In the genomic region with DNA sequence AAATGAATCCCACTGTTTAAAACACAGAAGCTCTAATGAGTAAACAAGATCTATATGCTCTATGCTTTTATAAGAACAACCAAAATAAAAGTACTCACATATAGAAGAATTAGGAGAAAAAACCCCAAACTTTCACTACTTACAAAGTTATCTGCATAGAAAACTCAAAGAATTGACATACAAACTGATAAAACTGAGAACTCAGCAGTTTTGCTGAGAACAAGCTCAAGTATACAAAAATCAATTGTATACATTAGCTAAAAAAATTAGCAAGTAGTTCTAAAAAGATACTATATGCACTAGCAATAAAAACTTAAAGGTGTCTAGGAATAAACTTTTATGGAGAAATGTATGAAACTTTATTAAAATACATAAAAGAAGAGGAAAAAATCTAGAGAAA, we compare ENCODE assay signal across 8 cellular contexts.
"Had no signal": no experiment of that assay in that cellular context is flagged by ENCODE, and none has a peak within 500 bp of the region (broad histone marks: within the 10 kb centered on the region; RNA-seq: fewer than 3 reads in every experiment).

No MANE protein-coding gene starts in this region.

- H2AFZ ChIP-seq: GM23338 had no signal

- H3K4me3 ChIP-seq: GM23338 had no signal

- FAIRE-seq: H1, H54, HTR-8/SVneo had no signal

- H3K27ac ChIP-seq: KMS-11 had no signal

- H3K4me2 ChIP-seq: GM23338, KMS-11 had no signal

- ATAC-seq: GM23338 had no signal

- H3K9ac ChIP-seq: KMS-11 had no signal

- DNase-seq: H9, HCEC 1CT, KBM-7 had no signal
